Comparison of ENCODE assay signal across 13 cellular contexts in the genomic region with DNA sequence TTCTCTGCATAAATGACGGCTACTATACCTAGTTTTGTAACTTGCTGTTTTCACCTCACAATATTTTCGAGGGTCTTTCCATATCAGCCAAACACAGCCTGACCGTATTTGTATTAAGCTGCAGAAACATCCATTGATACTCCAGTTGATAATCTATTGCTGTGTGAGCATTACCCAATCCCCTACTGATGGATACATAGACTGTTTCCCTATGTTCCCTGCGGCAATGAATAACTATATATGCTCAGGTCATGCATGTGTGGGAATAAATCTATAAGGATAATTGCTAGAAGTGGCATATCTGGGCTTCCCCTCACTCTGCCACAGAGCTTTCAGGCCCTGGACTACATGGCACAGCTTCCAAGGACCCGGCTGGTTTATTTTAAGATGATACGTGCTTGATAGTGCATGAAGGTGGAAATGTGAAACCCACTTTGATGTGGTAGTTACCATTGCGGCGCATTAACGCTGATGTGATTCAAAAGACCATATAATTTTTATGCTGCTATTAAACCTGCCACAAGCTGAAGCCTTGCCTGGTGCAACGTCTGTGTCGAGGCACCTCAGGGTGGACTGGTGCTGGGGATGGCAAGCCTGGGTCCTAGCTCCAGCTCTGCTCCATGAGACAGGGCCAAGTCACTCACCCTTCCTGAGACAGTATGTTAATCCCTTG.
"Had no signal": no experiment of that assay in that cellular context is flagged by ENCODE, and none has a peak within 500 bp of the region (broad histone marks: within the 10 kb centered on the region; RNA-seq: fewer than 3 reads in every experiment).

No MANE protein-coding gene starts in this region.

- H3K36me3 ChIP-seq: stomach, thoracic aorta had no signal

- H3K4me3 ChIP-seq: lung, skin epidermis, stomach, thoracic aorta had no signal

- H3K27ac ChIP-seq: parathyroid adenoma, skin epidermis, stomach, thoracic aorta had no signal

- H3K9ac ChIP-seq: parathyroid adenoma had no signal

- DNase-seq: activated CD4-positive, alpha-beta memory T cell treated with anti-CD3 and anti-CD28 coated beads for 36 hours; activated naive CD8-positive, alpha-beta T cell treated with anti-CD3 and anti-CD28 coated beads, Interleukin-2, amount 10 ng/mL, durations not matched to agents 7 days and 5 days; activated T-cell treated with anti-CD3 and anti-CD28 coated beads, Interleukin-2, amount 50 U/mL, for 72 hours; anterior cingulate cortex; glutamatergic neuron; immature natural killer cell; naive B cell; stimulated activated CD4-positive, alpha-beta T cell treated with anti-CD3 and anti-CD28 coated beads, Interleukin-4, amount 100 ng/mL, for 4 hours; stomach had no signal

- H3K27me3 ChIP-seq: stomach had no signal

- ATAC-seq: activated T-cell treated with anti-CD3 and anti-CD28 coated beads, Interleukin-2, amount 50 U/mL, for 72 hours had no signal

- H3K9me3 ChIP-seq: thoracic aorta had no signal

- H3K79me2 ChIP-seq: parathyroid adenoma had no signal
